In the genomic region with DNA sequence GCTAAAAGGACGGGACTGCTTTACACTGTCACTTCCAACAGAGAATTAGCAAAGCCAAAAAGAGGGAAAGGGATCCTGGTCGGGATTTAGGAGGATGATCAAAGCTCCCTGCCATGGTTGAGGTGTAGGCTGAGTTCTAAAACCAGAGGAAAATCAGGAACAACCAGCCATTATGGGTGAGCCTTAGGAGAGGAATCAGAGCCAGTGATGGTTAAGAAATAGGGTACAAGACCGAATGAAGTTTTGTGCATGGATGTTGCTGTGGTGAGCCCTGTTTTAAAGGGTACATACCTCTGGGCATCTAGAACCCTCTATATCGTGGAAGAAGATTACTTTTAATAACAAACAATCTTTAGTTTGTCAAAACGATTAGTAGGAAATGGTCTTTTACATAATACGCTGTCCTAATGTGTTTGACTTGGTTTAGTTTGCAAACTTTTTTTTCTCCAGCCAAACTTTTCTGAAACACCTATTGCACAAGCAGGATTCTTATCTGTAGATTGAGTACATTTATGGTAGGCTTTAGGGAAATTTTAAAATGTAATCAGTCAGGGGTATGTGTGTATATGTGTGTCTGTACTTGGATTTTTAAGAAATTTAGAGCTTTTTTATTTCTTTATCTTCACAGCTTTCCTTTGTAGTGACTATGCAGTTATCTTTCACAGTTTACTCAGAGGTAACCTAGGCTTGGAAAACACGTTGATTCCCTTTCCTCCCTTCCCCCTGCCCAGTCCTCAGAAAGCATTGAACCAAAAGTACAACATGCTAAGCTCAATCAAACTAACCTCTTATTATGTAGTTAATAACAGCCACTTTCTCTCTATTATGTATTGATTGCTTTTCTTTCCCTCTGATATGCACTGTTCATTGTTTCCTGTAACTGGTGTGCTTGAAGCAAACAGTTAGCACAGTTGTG, we compare ENCODE assay signal across 28 cellular contexts. TPM values are rescaled to one million over a fixed set of nuclear protein-coding genes. Genes with fewer than 3 reads are reported as not detected.
DNase-seq lines count a peak whose midpoint lies in the region; ATAC-seq and TF ChIP-seq lines count a peak whose summit lies in the region.
"Had no signal": no experiment of that assay in that cellular context is flagged by ENCODE, and none has a peak within 500 bp of the region (broad histone marks: within the 10 kb centered on the region; RNA-seq: fewer than 3 reads in every experiment).

No MANE protein-coding gene starts in this region.

- no peak for DNase-seq in activated CD8-positive, alpha-beta T cell treated with anti-CD3 and anti-CD28 coated beads, Interleukin-2, amount 10 ng/mL, durations not matched to agents 7 days and 5 days
- DNase-seq in activated CD8-positive, alpha-beta T cell treated with anti-CD3 and anti-CD28 coated beads for 36 hours, result no peak
- peak; percentile 73 for DNase-seq in NCI-H69 (lab: John Stamatoyannopoulos, UW)
- DNase-seq in hepatocyte (ENCODE audit: low spot score), result no peak
- no peak for DNase-seq in progenitor cell of endocrine pancreas (ENCODE audit: low spot score, unreplicated experiment)
- no peak for DNase-seq in GM03348 (ENCODE audit: low spot score)
- DNase-seq in mesenchymal stem cell, result no peak
- no peak for DNase-seq in upper lobe of right lung
- DNase-seq: 8988T; activated naive CD4-positive, alpha-beta T cell treated with Interleukin-2 at 50 U/mL for 16 hours; activated T-cell treated with anti-CD3 and anti-CD28 coated beads, Interleukin-2, amount 50 U/mL, for 24 hours; aorta; COR-L47; DMS79; foreskin melanocyte; GDM1; mammary epithelial cell; NCI-H1092 treated with DMSO at 0.1 percent for 48 hours; NCI-H2029 treated with DMSO at 0.1 percent for 48 hours; NCI-H345; OCI-M1; stimulated activated naive CD8-positive, alpha-beta T cell treated with anti-CD3 and anti-CD28 coated beads, Interleukin-15, amount 100 ng/mL, for 72 hours; T-helper 2 cell; thyroid gland had no signal

- peaks cover 35% of the 10 kb centered on the region for H3K36me3 Mint-ChIP-seq in activated CD8-positive, alpha-beta T cell treated with anti-CD3 and anti-CD28 coated beads, Interleukin-2, amount 10 ng/mL, durations not matched to agents 7 days and 5 days (ENCODE audit: low read depth)
- peaks cover 57% of the 10 kb centered on the region for H3K36me3 Mint-ChIP-seq in activated CD8-positive, alpha-beta T cell treated with anti-CD3 and anti-CD28 coated beads for 36 hours (ENCODE audit: low read depth)
- peaks cover 18% of the 10 kb centered on the region for H3K36me3 Mint-ChIP-seq in progenitor cell of endocrine pancreas (ENCODE audit: insufficient read depth)

- 51% methylated on average over 7 of the region's 7 CpGs for WGBS in hepatocyte (ENCODE audit: low lambda C conversion rate, missing lambda C conversion rate)
- WGBS in mesenchymal stem cell, result 81% methylated on average over 5 of the region's 7 CpGs

- H2BK120ac ChIP-seq in mesenchymal stem cell (ENCODE audit: low read depth, low read length), result no peak overlapping the region

- intact Hi-C loops in activated CD8-positive, alpha-beta T cell treated with anti-CD3 and anti-CD28 coated beads for 36 hours (cut with micrococcal nuclease), result no loop called here
- intact Hi-C loops in upper lobe of right lung (cut with DNase I), result no loop called here

- H4K20me1 ChIP-seq in hepatocyte (ENCODE audit: insufficient read depth, poor library complexity, severe bottlenecking), result no peaks in the 10 kb centered on the region

- H3K4me2 ChIP-seq in hepatocyte (peak overlapping the region; percentile 34), mesenchymal stem cell (ENCODE audit: low read length, poor library complexity, severe bottlenecking) (no peak overlapping the region)

- H2AK5ac ChIP-seq in mesenchymal stem cell (ENCODE audit: low read length, severe bottlenecking), result no peak overlapping the region

- H3K79me1 ChIP-seq in mesenchymal stem cell (replicated peaks; ENCODE audit: low read length, poor library complexity, severe bottlenecking), result peaks cover 30% of the 10 kb centered on the region

- CTCF ChIA-PET in activated CD8-positive, alpha-beta T cell treated with anti-CD3 and anti-CD28 coated beads, Interleukin-2, amount 10 ng/mL, durations not matched to agents 7 days and 5 days (lab: Charles Lee), result interaction anchor here (0.8 kb wide), 1 partner anchor 133 kb away, joined by 3 read pairs; no protein-coding TSS in a partner anchor
- CTCF ChIA-PET in activated CD8-positive, alpha-beta T cell treated with anti-CD3 and anti-CD28 coated beads for 36 hours (lab: Charles Lee), result no interaction called here

- no peaks in the 10 kb centered on the region for H3K27me3 Mint-ChIP-seq in activated CD8-positive, alpha-beta T cell treated with anti-CD3 and anti-CD28 coated beads, Interleukin-2, amount 10 ng/mL, durations not matched to agents 7 days and 5 days (ENCODE audit: low read depth)
- H3K27me3 Mint-ChIP-seq in activated CD8-positive, alpha-beta T cell treated with anti-CD3 and anti-CD28 coated beads for 36 hours, result no peaks in the 10 kb centered on the region
- no peaks in the 10 kb centered on the region for H3K27me3 Mint-ChIP-seq in progenitor cell of endocrine pancreas
- H3K27me3 Mint-ChIP-seq: activated T-cell treated with anti-CD3 and anti-CD28 coated beads, Interleukin-2, amount 50 U/mL, for 24 hours; stimulated activated naive CD8-positive, alpha-beta T cell treated with anti-CD3 and anti-CD28 coated beads, Interleukin-15, amount 100 ng/mL, for 72 hours had no signal

- peaks cover 42% of the 10 kb centered on the region for H3K79me2 ChIP-seq in hepatocyte

- no peak overlapping the region for H4K91ac ChIP-seq in mesenchymal stem cell (ENCODE audit: low read length)

- peak overlapping the region; percentile 45 for H3K27ac Mint-ChIP-seq in activated CD8-positive, alpha-beta T cell treated with anti-CD3 and anti-CD28 coated beads, Interleukin-2, amount 10 ng/mL, durations not matched to agents 7 days and 5 days
- no peak overlapping the region for H3K27ac Mint-ChIP-seq in activated CD8-positive, alpha-beta T cell treated with anti-CD3 and anti-CD28 coated beads for 36 hours
- H3K27ac Mint-ChIP-seq in progenitor cell of endocrine pancreas, result peak overlapping the region; percentile 2
- H3K27ac Mint-ChIP-seq: activated T-cell treated with anti-CD3 and anti-CD28 coated beads, Interleukin-2, amount 50 U/mL, for 24 hours had no signal

- no peaks in the 10 kb centered on the region for H3K9me3 Mint-ChIP-seq in activated CD8-positive, alpha-beta T cell treated with anti-CD3 and anti-CD28 coated beads, Interleukin-2, amount 10 ng/mL, durations not matched to agents 7 days and 5 days (ENCODE audit: insufficient read depth)
- peaks cover 1% of the 10 kb centered on the region for H3K9me3 Mint-ChIP-seq in activated CD8-positive, alpha-beta T cell treated with anti-CD3 and anti-CD28 coated beads for 36 hours
- H3K9me3 Mint-ChIP-seq in progenitor cell of endocrine pancreas (ENCODE audit: low read depth), result no peaks in the 10 kb centered on the region
- H3K9me3 Mint-ChIP-seq: activated T-cell treated with anti-CD3 and anti-CD28 coated beads, Interleukin-2, amount 50 U/mL, for 24 hours; stimulated activated naive CD8-positive, alpha-beta T cell treated with anti-CD3 and anti-CD28 coated beads, Interleukin-15, amount 100 ng/mL, for 72 hours had no signal

- ATAC-seq in activated CD8-positive, alpha-beta T cell treated with anti-CD3 and anti-CD28 coated beads, Interleukin-2, amount 10 ng/mL, durations not matched to agents 7 days and 5 days, result no peak
- no peak for ATAC-seq in activated CD8-positive, alpha-beta T cell treated with anti-CD3 and anti-CD28 coated beads for 36 hours
- no peak for ATAC-seq in upper lobe of right lung
- ATAC-seq: esophagus mucosa; stimulated activated naive CD8-positive, alpha-beta T cell treated with anti-CD3 and anti-CD28 coated beads, Interleukin-15, amount 100 ng/mL, for 72 hours had no signal

- no peaks in the 10 kb centered on the region for H3K36me3 ChIP-seq in hepatocyte (replicated peaks; ENCODE audit: insufficient read depth, low read depth)
- H3K36me3 ChIP-seq in mesenchymal stem cell (ENCODE audit: control insufficient read depth in 1 of 2, insufficient read depth in 2 of 2, low read depth in 1 of 2, low read length in 2 of 2), result peaks cover 7 to 24% of the 10 kb centered on the region in 2 experiments
- H3K36me3 ChIP-seq in upper lobe of right lung, result peaks cover 29% of the 10 kb centered on the region
- H3K36me3 ChIP-seq: HAP-1 had no signal

- no peak overlapping the region for H3K18ac ChIP-seq in mesenchymal stem cell (ENCODE audit: low read depth in 1 of 2, low read length in 2 of 2)

- no peaks in the 10 kb centered on the region for H3K9me3 ChIP-seq in hepatocyte (ENCODE audit: low read depth)
- H3K9me3 ChIP-seq in mesenchymal stem cell (ENCODE audit: control insufficient read depth, low read length), result no peaks in the 10 kb centered on the region
- H3K9me3 ChIP-seq in upper lobe of right lung, result no peaks in the 10 kb centered on the region
- H3K9me3 ChIP-seq: HAP-1, neutrophil, thyroid gland had no signal

- H2AFZ ChIP-seq in hepatocyte, result no peak overlapping the region
- H2AFZ ChIP-seq in mesenchymal stem cell (ENCODE audit: low read depth, low read length), result no peak overlapping the region

- POLR2A ChIA-PET in activated CD8-positive, alpha-beta T cell treated with anti-CD3 and anti-CD28 coated beads, Interleukin-2, amount 10 ng/mL, durations not matched to agents 7 days and 5 days (lab: Charles Lee), result no interaction called here
- POLR2A ChIA-PET in activated CD8-positive, alpha-beta T cell treated with anti-CD3 and anti-CD28 coated beads for 36 hours (lab: Charles Lee), result no interaction called here

- H2BK15ac ChIP-seq in mesenchymal stem cell (ENCODE audit: low read depth, poor library complexity, severe bottlenecking), result no peak overlapping the region

- H3K4me1 Mint-ChIP-seq in activated CD8-positive, alpha-beta T cell treated with anti-CD3 and anti-CD28 coated beads, Interleukin-2, amount 10 ng/mL, durations not matched to agents 7 days and 5 days (ENCODE audit: low read depth), result no peaks in the 10 kb centered on the region
- H3K4me1 Mint-ChIP-seq in activated CD8-positive, alpha-beta T cell treated with anti-CD3 and anti-CD28 coated beads for 36 hours (ENCODE audit: low read depth), result peaks cover 13% of the 10 kb centered on the region
- H3K4me1 Mint-ChIP-seq in progenitor cell of endocrine pancreas (ENCODE audit: low read depth), result peaks cover 21% of the 10 kb centered on the region
- H3K4me1 Mint-ChIP-seq: stimulated activated naive CD8-positive, alpha-beta T cell treated with anti-CD3 and anti-CD28 coated beads, Interleukin-15, amount 100 ng/mL, for 72 hours had no signal

- no peak overlapping the region for H3K4me3 Mint-ChIP-seq in activated CD8-positive, alpha-beta T cell treated with anti-CD3 and anti-CD28 coated beads, Interleukin-2, amount 10 ng/mL, durations not matched to agents 7 days and 5 days
- no peak overlapping the region for H3K4me3 Mint-ChIP-seq in activated CD8-positive, alpha-beta T cell treated with anti-CD3 and anti-CD28 coated beads for 36 hours
- no peak overlapping the region for H3K4me3 Mint-ChIP-seq in progenitor cell of endocrine pancreas (ENCODE audit: low read depth)
- H3K4me3 Mint-ChIP-seq: activated T-cell treated with anti-CD3 and anti-CD28 coated beads, Interleukin-2, amount 50 U/mL, for 24 hours; stimulated activated naive CD8-positive, alpha-beta T cell treated with anti-CD3 and anti-CD28 coated beads, Interleukin-15, amount 100 ng/mL, for 72 hours had no signal

- TF ChIP-seq CTCF in activated CD8-positive, alpha-beta T cell treated with anti-CD3 and anti-CD28 coated beads for 36 hours (IDR thresholded peaks at IDR 0.05), result no peak
- TF ChIP-seq CTCF in hepatocyte (IDR thresholded peaks at IDR 0.05; ENCODE audit: poor library complexity) (no peak), progenitor cell of endocrine pancreas (IDR thresholded peaks at IDR 0.05; ENCODE audit: unreplicated experiment) (no peak), upper lobe of right lung (IDR thresholded peaks at IDR 0.05) (no peak)

- no peaks in the 10 kb centered on the region for H3K9me2 ChIP-seq in hepatocyte (replicated peaks; ENCODE audit: insufficient read depth)

- no peak overlapping the region for H3K27ac ChIP-seq in hepatocyte
- no peak overlapping the region for H3K27ac ChIP-seq in mesenchymal stem cell (ENCODE audit: low read length, poor library complexity, severe bottlenecking)
- no peak overlapping the region for H3K27ac ChIP-seq in upper lobe of right lung
- H3K27ac ChIP-seq: coronary artery, neutrophil, thyroid gland had no signal

- H3K4me1 ChIP-seq in hepatocyte (ENCODE audit: insufficient read depth) (peaks cover 9% of the 10 kb centered on the region), mesenchymal stem cell (ENCODE audit: control insufficient read depth, insufficient read depth, low read depth, low read length) (no peaks in the 10 kb centered on the region), upper lobe of right lung (peaks cover 11% of the 10 kb centered on the region)
- H3K4me1 ChIP-seq: HAP-1 had no signal

- no peak overlapping the region for H2BK5ac ChIP-seq in mesenchymal stem cell (ENCODE audit: low read depth, low read length, poor library complexity, severe bottlenecking)

- H2BK12ac ChIP-seq in mesenchymal stem cell (ENCODE audit: low read length in 2 of 2), result no peak overlapping the region

- no peak overlapping the region for H3K23ac ChIP-seq in mesenchymal stem cell (ENCODE audit: low read length in 2 of 2)

- H3K9ac ChIP-seq in mesenchymal stem cell (ENCODE audit: low read length), result no peak overlapping the region

- no peak overlapping the region for H3K14ac ChIP-seq in mesenchymal stem cell (ENCODE audit: low read length in 2 of 2)

- H3K4me3 ChIP-seq in hepatocyte, result no peak overlapping the region
- no peak overlapping the region for H3K4me3 ChIP-seq in mesenchymal stem cell (ENCODE audit: insufficient read depth in 1 of 2, low read depth in 1 of 2, low read length in 2 of 2)
- no peak overlapping the region for H3K4me3 ChIP-seq in upper lobe of right lung
- H3K4me3 ChIP-seq: coronary artery, HAP-1, thyroid gland had no signal

- H4K8ac ChIP-seq in mesenchymal stem cell (ENCODE audit: low read length), result no peak overlapping the region

- no peak overlapping the region for H3K4ac ChIP-seq in mesenchymal stem cell (ENCODE audit: low read depth in 1 of 2, low read length in 2 of 2)

- H3K27me3 ChIP-seq in hepatocyte (no peaks in the 10 kb centered on the region), mesenchymal stem cell (ENCODE audit: control insufficient read depth in 1 of 2, insufficient read depth in 1 of 2, low read length in 2 of 2) (no peaks in the 10 kb centered on the region), upper lobe of right lung (no peaks in the 10 kb centered on the region)
- H3K27me3 ChIP-seq: neutrophil, thyroid gland had no signal

RNA-seq across cellular contexts. Expression of a gene that starts 26.8 kb away (rescaled TPM):
- 10 to 100 TPM; 33.8 to 34.5 TPM for total RNA-seq in activated CD8-positive, alpha-beta T cell treated with anti-CD3 and anti-CD28 coated beads, Interleukin-2, amount 10 ng/mL, durations not matched to agents 7 days and 5 days
- 10 to 100 TPM; 37.4 to 40.1 TPM for total RNA-seq in activated CD8-positive, alpha-beta T cell treated with anti-CD3 and anti-CD28 coated beads for 36 hours
- total RNA-seq in hepatocyte (20.4 and 20.8 TPM in 2 replicates), progenitor cell of endocrine pancreas (60.1 and 65.1 TPM in 2 replicates), upper lobe of right lung (67.2 TPM)
- 43.2 and 44.1 TPM in 2 replicates for polyA plus RNA-seq in hepatocyte
- polyA plus RNA-seq in mesenchymal stem cell (2013, experiment 1 of 2), result 21.4 TPM
- polyA plus RNA-seq in mesenchymal stem cell (2013, experiment 2 of 2), result 23.4 TPM
